In the genomic region with DNA sequence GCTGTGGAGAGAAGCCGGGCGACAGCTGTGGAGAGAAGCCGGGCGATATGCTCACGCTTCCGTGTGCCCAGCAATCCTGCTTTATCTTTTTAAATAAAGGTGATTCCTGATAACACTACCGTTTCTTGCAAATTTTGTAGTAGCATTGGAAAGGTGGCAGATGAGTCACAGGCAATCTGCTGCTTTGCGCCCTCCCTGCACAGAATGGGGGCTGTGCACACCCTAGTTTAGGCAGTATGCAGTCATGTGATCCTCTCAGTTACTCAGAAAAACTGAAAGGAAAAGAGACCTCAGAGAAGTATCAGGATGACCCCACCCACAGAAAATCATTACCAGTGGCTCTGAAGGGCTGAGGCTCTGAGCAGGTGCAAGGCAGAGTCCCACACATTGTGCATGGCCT, we compare ENCODE assay signal across 35 cellular contexts. TPM values are rescaled to one million over a fixed set of nuclear protein-coding genes. Genes with fewer than 3 reads are reported as not detected.
"Had no signal": no experiment of that assay in that cellular context is flagged by ENCODE, and none has a peak within 500 bp of the region (broad histone marks: within the 10 kb centered on the region; RNA-seq: fewer than 3 reads in every experiment).

No MANE protein-coding gene starts in this region.

- H3K36me3 Mint-ChIP-seq: activated naive CD4-positive, alpha-beta T cell treated with anti-CD3 and anti-CD28 coated beads, Interleukin-2, amount 10 ng/mL, durations not matched to agents 7 days and 5 days; brain had no signal

- H3K36me3 ChIP-seq: ascending aorta, breast epithelium, cardiac muscle cell, colonic mucosa, esophagus squamous epithelium, gastroesophageal sphincter had no signal

- H3K4me1 ChIP-seq: ascending aorta, breast epithelium, colonic mucosa, esophagus squamous epithelium, gastroesophageal sphincter had no signal

- H3K4me3 Mint-ChIP-seq: activated CD4-positive, alpha-beta memory T cell treated with anti-CD3 and anti-CD28 coated beads, Interleukin-2, amount 10 ng/mL, durations not matched to agents 7 days and 5 days; activated CD4-positive, alpha-beta T cell treated with anti-CD3 and anti-CD28 coated beads, Interleukin-2, amount 10 ng/mL, durations not matched to agents 7 days and 5 days; activated naive CD4-positive, alpha-beta T cell treated with anti-CD3 and anti-CD28 coated beads, Interleukin-2, amount 10 ng/mL, durations not matched to agents 7 days and 5 days; activated naive CD8-positive, alpha-beta T cell treated with anti-CD3 and anti-CD28 coated beads, Interleukin-2, amount 10 ng/mL, durations not matched to agents 7 days and 5 days; activated T-cell treated with anti-CD3 and anti-CD28 coated beads, Interleukin-2, amount 50 U/mL, for 24 hours; activated T-cell treated with anti-CD3 and anti-CD28 coated beads, Interleukin-2, amount 50 U/mL, for 72 hours; brain; T-helper 17 cell; WTC11 had no signal

- DNase-seq: activated CD4-positive, alpha-beta memory T cell treated with anti-CD3 and anti-CD28 coated beads, Interleukin-2, amount 10 ng/mL, durations not matched to agents 7 days and 5 days; activated CD4-positive, alpha-beta T cell treated with anti-CD3 and anti-CD28 coated beads for 1 hour; activated CD4-positive, alpha-beta T cell treated with anti-CD3 and anti-CD28 coated beads for 4 hours; activated CD4-positive, alpha-beta T cell treated with anti-CD3 and anti-CD28 coated beads, Interleukin-2, amount 10 ng/mL, durations not matched to agents 7 days and 5 days; activated CD4-positive, alpha-beta T cell treated with anti-CD3 and anti-CD28 coated beads, Interleukin-2, amount 50 U/mL, for 4 hours; activated CD8-positive, alpha-beta memory T cell treated with anti-CD3 and anti-CD28 coated beads, Interleukin-2, amount 50 U/mL, for 48 hours; activated gamma-delta T cell; activated naive CD4-positive, alpha-beta T cell; activated naive CD4-positive, alpha-beta T cell treated with anti-CD3 and anti-CD28 coated beads, Interleukin-2, amount 10 ng/mL, durations not matched to agents 7 days and 5 days; activated naive CD8-positive, alpha-beta T cell treated with anti-CD3 and anti-CD28 coated beads, Interleukin-2, amount 10 ng/mL, durations not matched to agents 7 days and 5 days; activated T-cell treated with anti-CD3 and anti-CD28 coated beads for 4 hours; activated T-cell treated with anti-CD3 and anti-CD28 coated beads, Interleukin-2, amount 50 U/mL, for 24 hours; activated T-cell treated with anti-CD3 and anti-CD28 coated beads, Interleukin-2, amount 50 U/mL, for 72 hours; central memory CD4-positive, alpha-beta T cell; cerebellar nuclear complex; colonic mucosa; effector CD8-positive, alpha-beta T cell; esophagus squamous epithelium; foreskin melanocyte; T-helper 1 cell; T-helper 17 cell had no signal

- H3K4me1 Mint-ChIP-seq: activated CD4-positive, alpha-beta memory T cell treated with anti-CD3 and anti-CD28 coated beads, Interleukin-2, amount 10 ng/mL, durations not matched to agents 7 days and 5 days; activated CD4-positive, alpha-beta T cell treated with anti-CD3 and anti-CD28 coated beads, Interleukin-2, amount 10 ng/mL, durations not matched to agents 7 days and 5 days; activated naive CD4-positive, alpha-beta T cell treated with anti-CD3 and anti-CD28 coated beads, Interleukin-2, amount 10 ng/mL, durations not matched to agents 7 days and 5 days; activated naive CD8-positive, alpha-beta T cell treated with anti-CD3 and anti-CD28 coated beads, Interleukin-2, amount 10 ng/mL, durations not matched to agents 7 days and 5 days; brain; T-helper 17 cell; WTC11 had no signal

- H3K27ac ChIP-seq: ascending aorta, breast epithelium, cardiac muscle cell, colonic mucosa, epithelial cell of prostate, esophagus squamous epithelium, gastroesophageal sphincter, VCaP had no signal

- ATAC-seq: activated naive CD4-positive, alpha-beta T cell treated with anti-CD3 and anti-CD28 coated beads, Interleukin-2, amount 50 U/mL, for 72 hours; activated T-cell treated with anti-CD3 and anti-CD28 coated beads, Interleukin-2, amount 50 U/mL, for 72 hours; gastroesophageal sphincter; T-helper 17 cell; WTC11 had no signal

- H3K4me3 ChIP-seq: ascending aorta, breast epithelium, cardiac muscle cell, colonic mucosa, esophagus squamous epithelium, gastroesophageal sphincter had no signal

- H3K27me3 ChIP-seq: ascending aorta, breast epithelium, cardiac muscle cell, colonic mucosa, esophagus squamous epithelium, gastroesophageal sphincter had no signal

- H3K27ac Mint-ChIP-seq: activated CD4-positive, alpha-beta memory T cell treated with anti-CD3 and anti-CD28 coated beads, Interleukin-2, amount 10 ng/mL, durations not matched to agents 7 days and 5 days; activated CD4-positive, alpha-beta T cell treated with anti-CD3 and anti-CD28 coated beads, Interleukin-2, amount 10 ng/mL, durations not matched to agents 7 days and 5 days; activated naive CD4-positive, alpha-beta T cell treated with anti-CD3 and anti-CD28 coated beads, Interleukin-2, amount 10 ng/mL, durations not matched to agents 7 days and 5 days; activated naive CD4-positive, alpha-beta T cell treated with anti-CD3 and anti-CD28 coated beads, Interleukin-2, amount 50 U/mL, for 72 hours; activated T-cell treated with anti-CD3 and anti-CD28 coated beads, Interleukin-2, amount 50 U/mL, for 24 hours; activated T-cell treated with anti-CD3 and anti-CD28 coated beads, Interleukin-2, amount 50 U/mL, for 72 hours; brain; T-helper 17 cell; WTC11 had no signal

- H3K27me3 Mint-ChIP-seq: activated T-cell treated with anti-CD3 and anti-CD28 coated beads, Interleukin-2, amount 50 U/mL, for 24 hours; T-helper 17 cell had no signal

RNA-seq across cellular contexts. Expression of a gene that starts 56.1 kb away (rescaled TPM):
- total RNA-seq: activated CD4-positive, alpha-beta memory T cell treated with anti-CD3 and anti-CD28 coated beads, Interleukin-2, amount 10 ng/mL, durations not matched to agents 7 days and 5 days; activated CD4-positive, alpha-beta T cell treated with anti-CD3 and anti-CD28 coated beads, Interleukin-2, amount 10 ng/mL, durations not matched to agents 7 days and 5 days; activated naive CD4-positive, alpha-beta T cell treated with anti-CD3 and anti-CD28 coated beads, Interleukin-2, amount 50 U/mL, for 72 hours; activated naive CD8-positive, alpha-beta T cell treated with anti-CD3 and anti-CD28 coated beads, Interleukin-2, amount 10 ng/mL, durations not matched to agents 7 days and 5 days; activated T-cell treated with anti-CD3 and anti-CD28 coated beads, Interleukin-2, amount 50 U/mL, for 72 hours; ascending aorta; breast epithelium; colonic mucosa; dermis microvascular lymphatic vessel endothelial cell; endothelial cell of umbilical vein; esophagus squamous epithelium; fibroblast of lung; fibroblast of villous mesenchyme; glomerular endothelial cell; T-helper 17 cell had no signal
